Comparison of ENCODE assay signal across 8 cellular contexts in genomic region chr4:166594326-166594946, GRCh38.
DNase-seq lines count a peak whose midpoint lies in the region; ATAC-seq, FAIRE-seq and TF ChIP-seq lines count a peak whose summit lies in the region.

No MANE protein-coding gene starts in this region.

- H3K4ac ChIP-seq in H1 (replicated peaks; ENCODE audit: insufficient read length, low read depth, low read length): no peak overlapping the region

- no peak overlapping the region for H3K14ac ChIP-seq in H1 (ENCODE audit: insufficient read length)

- no peak overlapping the region for H2BK12ac ChIP-seq in H1 (ENCODE audit: low read depth, low read length)

- no peaks in the 10 kb centered on the region for H3K36me3 ChIP-seq in H1 (ENCODE audit: control insufficient read depth in 2 of 4, insufficient read depth in 4 of 4, low read length in 3 of 4)
- no peaks in the 10 kb centered on the region for H3K36me3 ChIP-seq in pancreas

- intact Hi-C loops in pancreas (cut with DNase I): loop anchor here in 1 of 3 donors (10.0 kb wide), 1 partner anchor 430 kb away; no protein-coding TSS in a partner anchor

- FAIRE-seq in H1 (lab: Jason Lieb, UNC) (peak; percentile 81), pancreas (lab: Jason Lieb, UNC) (no peak)

- 97% methylated on average over 1 of the region's 1 CpG; no CpG with 5 or more reads in 1 of the 2 experiments for WGBS in H1 (ENCODE audit: extremely low coverage in 1 of 2, insufficient coverage in 1 of 2, insufficient read length in 1 of 2, insufficient replicate concordance in 2 of 2, low coverage in 1 of 2, low lambda C conversion rate in 2 of 2, missing lambda C conversion rate in 1 of 2), 2 experiments
- WGBS in pancreas, 2 donors: 90 to 94% methylated on average over 1 of the region's 1 CpG

- no peak overlapping the region for H2BK15ac ChIP-seq in H1 (ENCODE audit: low read length)

- DNase-seq in AG04449 (ENCODE audit: low read depth, low spot score) (no peak), NCI-H69 (lab: John Stamatoyannopoulos, UW) (peak; percentile 79), H1 (ENCODE audit: low read depth in 1 of 2, low spot score in 2 of 2) (peak; percentile 23 to 54), pancreas (peak in 5 of 6 donors; percentile 19 to 63 (median 29)), mesenteric fat pad (ENCODE audit: low spot score) (no peak)
- DNase-seq in stimulated activated naive CD4-positive, alpha-beta T cell treated with Interleukin-2 at 50 U/mL for 16 hours (lab: John Stamatoyannopoulos, UW): no peak

- H3K4me2 ChIP-seq in H1 (ENCODE audit: insufficient read depth in 1 of 2, low read depth in 2 of 2, low read length in 2 of 2): no peak overlapping the region

- no peaks in the 10 kb centered on the region for H3K79me1 ChIP-seq in H1 (ENCODE audit: low read depth, low read length)

- no peak overlapping the region for H3K9ac ChIP-seq in H1 (replicated peaks in 1 of 4; ENCODE audit: extremely low read depth in 1 of 4, low read depth in 3 of 4, low read length in 3 of 4)

- no peak overlapping the region for H4K5ac ChIP-seq in H1 (ENCODE audit: insufficient read length, low read depth, low read length)

- CTCF ChIA-PET in AG04449 (lab: Yijun Ruan, JAX) (interaction anchor here (0.7 to 6.6 kb wide), 31 partner anchors 8 to 1057 kb away, joined by 3 to 255 read pairs (median 4); no protein-coding TSS in a partner anchor), H1 (lab: Charles Lee; ENCODE audit: partially characterized antibody) (interaction anchor here (0.7 to 6.4 kb wide), 45 partner anchors 12 to 859 kb away, joined by 3 to 49 read pairs (median 4); no protein-coding TSS in a partner anchor)

- H2AK5ac ChIP-seq in H1 (ENCODE audit: low read depth, low read length): no peak overlapping the region

- H4K20me1 ChIP-seq in H1 (replicated peaks in 1 of 2; ENCODE audit: control insufficient read depth in 1 of 2, insufficient read depth in 2 of 2, low read length in 2 of 2): no peaks in the 10 kb centered on the region

- TF ChIP-seq RAD21 in H1 (IDR thresholded peaks at IDR 0.05 in 1 of 2, conservative IDR thresholded peaks at IDR 0.05 in 1 of 2; ENCODE audit: low read depth in 2 of 2, low read length in 2 of 2): peak; percentile 99 to 100

- H3K27ac ChIP-seq in H1 (ENCODE audit: low read depth, low read length): no peak overlapping the region
- no peak overlapping the region for H3K27ac ChIP-seq in pancreas

- H3K4me1 ChIP-seq in H1 (replicated peaks in 1 of 4; ENCODE audit: control insufficient read depth in 3 of 4, insufficient read depth in 4 of 4, low read length in 3 of 4) (no peaks in the 10 kb centered on the region), pancreas (no peaks in the 10 kb centered on the region)

- H2BK20ac ChIP-seq in H1 (ENCODE audit: low read length): 0 out of 2 replicates have a peak overlapping the region, but pooled peaks have one; percentile 48

- H3K4me3 ChIP-seq in AG04449 (ENCODE audit: low read depth, low read length) (no peak overlapping the region), H1 (ENCODE audit: extremely low read depth in 1 of 4, insufficient read depth in 2 of 4, low read depth in 3 of 4, low read length in 4 of 4) (no peak overlapping the region), pancreas (no peak overlapping the region)

- H2BK120ac ChIP-seq in H1 (replicated peaks; ENCODE audit: low read depth, low read length): no peak overlapping the region

- ATAC-seq in GM18498 (IDR thresholded peaks at IDR 0.05; ENCODE audit: unreplicated experiment) (peak; percentile 88), HG03066 (IDR thresholded peaks at IDR 0.05; ENCODE audit: low read depth, unreplicated experiment) (peak; percentile 62), pancreas (peak; percentile 73 to 97 (median 92))

- H4K91ac ChIP-seq in H1 (replicated peaks; ENCODE audit: insufficient read length, low read length): no peak overlapping the region

- no peak overlapping the region for H3K23ac ChIP-seq in H1 (ENCODE audit: insufficient read length)

- H3K79me2 ChIP-seq in H1 (ENCODE audit: control insufficient read depth in 1 of 2, insufficient read depth in 2 of 2, low read length in 2 of 2): no peaks in the 10 kb centered on the region

- H3K27me3 ChIP-seq in H1 (replicated peaks in 1 of 4; ENCODE audit: control insufficient read depth in 3 of 4, extremely low read depth in 1 of 4, insufficient read depth in 3 of 4, low read length in 3 of 4) (no peaks in the 10 kb centered on the region), pancreas (no peaks in the 10 kb centered on the region)

- H2AFZ ChIP-seq in H1 (ENCODE audit: low read length): peak overlapping the region; percentile 26; the same call in 1 of the 2 replicates

- no peak overlapping the region for H3K18ac ChIP-seq in H1 (ENCODE audit: extremely low read depth, low read length)

- POLR2A ChIA-PET in AG04449 (lab: Yijun Ruan, JAX) (interaction anchor here (1.2 kb wide), 1 partner anchor 428 kb away, joined by 3 read pairs; no protein-coding TSS in a partner anchor), H1 (lab: Charles Lee; ENCODE audit: partially characterized antibody) (no interaction called here)

- H3K9me3 ChIP-seq in H1 (ENCODE audit: insufficient read depth in 2 of 2, low read depth in 1 of 2, low read length in 1 of 2) (no peaks in the 10 kb centered on the region), pancreas (no peaks in the 10 kb centered on the region)

- H4K8ac ChIP-seq in H1 (ENCODE audit: extremely low read depth, insufficient read depth, low read length): no peak overlapping the region

- TF ChIP-seq POLR2A in H1 (IDR thresholded peaks at IDR 0.05; ENCODE audit: control extremely low read depth in 1 of 2, low read depth in 2 of 2, low read length in 2 of 2): no peak

- no peak overlapping the region for H3K56ac ChIP-seq in H1 (replicated peaks; ENCODE audit: insufficient read length, low read depth, low read length)

- TF ChIP-seq EP300 in H1 (IDR thresholded peaks at IDR 0.05; ENCODE audit: borderline replicate concordance in 1 of 2, low read depth in 2 of 2, low read length in 2 of 2): no peak

- no peak overlapping the region for H2BK5ac ChIP-seq in H1 (ENCODE audit: low read depth, low read length)

- no peaks in the 10 kb centered on the region for H3K23me2 ChIP-seq in H1 (ENCODE audit: low read depth, low read length)

- peak; percentile 87 for TF ChIP-seq CTCF in AG04449 (IDR thresholded peaks at IDR 0.05; ENCODE audit: insufficient read depth, low read length, missing control alignments)
- peak; percentile 87 to 95 (median 93) for TF ChIP-seq CTCF in H1 (IDR thresholded peaks at IDR 0.05; ENCODE audit: control extremely low read depth in 1 of 3, insufficient read depth in 1 of 3, low read depth in 1 of 3, low read length in 3 of 3)
- peak in 2 of 4 donors; percentile 33 for TF ChIP-seq CTCF in pancreas (IDR thresholded peaks at IDR 0.05)

TF ChIP-seq in H1, 55 proteins besides CTCF, POLR2A, EP300 and RAD21:
- TF ChIP-seq YY1 (IDR thresholded peaks at IDR 0.05; ENCODE audit: low read depth, low read length) (peak; percentile 45; the same call in 1 of the 2 replicates), TCF12 (IDR thresholded peaks at IDR 0.05; ENCODE audit: low read depth, low read length) (no peak), JUND (IDR thresholded peaks at IDR 0.05; ENCODE audit: low read length) (no peak)

Comparison
In these comparisons a context has a peak if more than half of its experiments do, and no peak if none do; other contexts are left out.
1. DNase-seq: peak in NCI-H69 (single experiment), H1 (2 of 2) and pancreas (5 of 6); none in AG04449 (single experiment), stimulated activated naive CD4-positive, alpha-beta T cell treated with Interleukin-2 at 50 U/mL for 16 hours (single experiment) and mesenteric fat pad (single experiment).
2. Peak in every context shown above with its lines, with median percentiles within 50 percentile points of each other: ATAC-seq.